ENCODE assay signal across 8 cellular contexts in the genomic region with DNA sequence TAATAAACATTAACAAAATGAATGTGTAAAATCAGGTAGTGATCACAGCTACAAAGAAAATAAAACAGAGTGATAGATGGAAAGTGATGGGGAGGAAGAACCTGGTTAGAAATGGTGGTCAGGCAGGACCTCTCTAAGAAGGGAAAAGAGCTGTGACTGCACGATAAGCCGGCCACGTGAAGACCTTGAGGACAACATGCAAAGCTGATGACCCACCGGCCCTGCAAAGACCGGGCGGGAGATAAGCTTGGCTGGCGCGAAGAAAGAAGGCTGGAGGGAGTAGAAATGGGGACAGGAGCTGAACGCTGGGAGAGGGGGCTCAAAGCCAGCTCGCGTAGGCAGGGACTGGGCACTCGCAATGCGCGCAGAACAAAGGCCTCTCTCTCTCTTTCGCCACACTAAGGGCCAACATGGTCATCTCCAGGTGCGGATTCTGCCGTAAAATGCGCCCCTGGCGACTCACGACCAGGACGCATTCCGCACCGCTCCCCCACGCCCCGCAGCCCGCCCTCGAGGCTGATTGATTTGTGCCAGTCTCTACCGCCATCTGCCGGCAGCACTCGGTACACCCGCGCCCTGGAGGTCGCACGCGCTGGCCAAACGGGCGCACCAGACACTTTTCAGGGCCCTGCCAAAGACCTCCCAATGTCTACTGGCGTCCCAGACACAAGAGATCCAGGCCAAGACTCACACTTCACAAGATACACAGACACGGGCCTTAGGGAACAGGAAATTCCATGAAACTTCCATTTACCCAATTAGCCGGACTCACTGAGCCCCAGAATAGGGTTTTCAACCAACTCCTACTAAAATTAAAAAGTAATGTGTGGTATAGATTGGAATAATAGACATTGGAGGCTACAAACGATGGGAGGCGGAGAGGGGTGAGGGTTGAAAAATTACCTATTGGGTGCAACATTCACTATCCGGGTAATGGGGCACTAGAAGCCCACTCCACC. TPM values are rescaled to one million over a fixed set of nuclear protein-coding genes. Genes with fewer than 3 reads are reported as not detected.
A peak's percentile ranks its signal among the peaks of the same experiment; 100 is the strongest.
DNase-seq lines count a peak whose midpoint lies in the region; ATAC-seq and TF ChIP-seq lines count a peak whose summit lies in the region.

No MANE protein-coding gene starts in this region.

- peak overlapping the region; percentile 73 for H3K4me2 ChIP-seq in Karpas-422 (ENCODE audit: low read depth, low read length, poor library complexity, severe bottlenecking)
- no peak overlapping the region for H3K4me2 ChIP-seq in neural cell (ENCODE audit: low read length)

- H3K4me3 Mint-ChIP-seq in stimulated activated naive CD8-positive, alpha-beta T cell treated with anti-CD3 and anti-CD28 coated beads, Interleukin-15, Interleukin-2, amounts not matched to agents 100 ng/mL and 50 ng/mL, for 24 hours, result peak overlapping the region; percentile 77

- H3K4me1 Mint-ChIP-seq in stimulated activated naive CD8-positive, alpha-beta T cell treated with anti-CD3 and anti-CD28 coated beads, Interleukin-15, Interleukin-2, amounts not matched to agents 100 ng/mL and 50 ng/mL, for 24 hours (ENCODE audit: low read depth), result peaks cover 10% of the 10 kb centered on the region

- peak overlapping the region; percentile 65 for H3K9ac ChIP-seq in Karpas-422 (ENCODE audit: low read length)
- H3K9ac ChIP-seq in neural cell (ENCODE audit: low read length), result peak overlapping the region; percentile 54

- H3K27ac Mint-ChIP-seq in stimulated activated naive CD8-positive, alpha-beta T cell treated with anti-CD3 and anti-CD28 coated beads, Interleukin-15, Interleukin-2, amounts not matched to agents 100 ng/mL and 50 ng/mL, for 24 hours, result peak overlapping the region; percentile 67

- peak; percentile 77 for DNase-seq in DMS79 treated with DMSO at 0.1 percent for 48 hours (lab: John Stamatoyannopoulos, UW)
- peak; percentile 96 for DNase-seq in Karpas-422
- peak; percentile 88 to 94 (median 88) for DNase-seq in Peyer's patch
- DNase-seq in activated T-helper 1 cell treated with anti-CD3 and anti-CD28 coated beads, Interleukin-2, amount 50 U/mL, for 16 hours (ENCODE audit: low read depth in 1 of 2, low spot score in 1 of 2), result peak; percentile 81 to 85
- DNase-seq in fibroblast of the conjunctiva (ENCODE audit: low read depth), result peak; percentile 77

- no peaks in the 10 kb centered on the region for H3K9me3 Mint-ChIP-seq in stimulated activated naive CD8-positive, alpha-beta T cell treated with anti-CD3 and anti-CD28 coated beads, Interleukin-15, Interleukin-2, amounts not matched to agents 100 ng/mL and 50 ng/mL, for 24 hours

- H3K9me3 ChIP-seq in Karpas-422 (ENCODE audit: low read length) (no peaks in the 10 kb centered on the region), Peyer's patch (no peaks in the 10 kb centered on the region), neural cell (ENCODE audit: low read length) (no peaks in the 10 kb centered on the region)

- H3K36me3 Mint-ChIP-seq in stimulated activated naive CD8-positive, alpha-beta T cell treated with anti-CD3 and anti-CD28 coated beads, Interleukin-15, Interleukin-2, amounts not matched to agents 100 ng/mL and 50 ng/mL, for 24 hours (ENCODE audit: low read depth), result no peaks in the 10 kb centered on the region

- H3K27me3 ChIP-seq in Karpas-422 (ENCODE audit: low read length) (no peaks in the 10 kb centered on the region), Peyer's patch (no peaks in the 10 kb centered on the region), neural cell (ENCODE audit: insufficient read depth, low read depth, low read length) (no peaks in the 10 kb centered on the region)

- H3K36me3 ChIP-seq in Karpas-422 (ENCODE audit: insufficient read depth, low read length) (no peaks in the 10 kb centered on the region), Peyer's patch (no peaks in the 10 kb centered on the region), neural cell (ENCODE audit: insufficient read depth, low read length) (no peaks in the 10 kb centered on the region)

- H3K4me3 ChIP-seq in Karpas-422 (ENCODE audit: low read length), result peak overlapping the region; percentile 58
- H3K4me3 ChIP-seq in Peyer's patch, result peak overlapping the region; percentile 36 to 54 (median 49)
- peak overlapping the region; percentile 62 for H3K4me3 ChIP-seq in neural cell (ENCODE audit: low read length)

- no peak overlapping the region for H3K27ac ChIP-seq in Karpas-422 (ENCODE audit: low read length)
- H3K27ac ChIP-seq in Peyer's patch, result no peak overlapping the region
- H3K27ac ChIP-seq in neural cell (ENCODE audit: low read length), result no peak overlapping the region

- TF ChIP-seq CTCF in Peyer's patch (IDR thresholded peaks at IDR 0.05) (peak; percentile 84 to 96 (median 88)), neural cell (IDR thresholded peaks at IDR 0.05; ENCODE audit: poor library complexity, severe bottlenecking) (peak; percentile 96)

- H3F3A ChIP-seq in neural cell (ENCODE audit: insufficient read depth, low read length, poor library complexity, severe bottlenecking), result no peaks in the 10 kb centered on the region

- H3K79me2 ChIP-seq in Karpas-422 (ENCODE audit: low read length) (no peaks in the 10 kb centered on the region), neural cell (replicated peaks; ENCODE audit: insufficient read depth, low read length) (no peaks in the 10 kb centered on the region)

- H3K27me3 Mint-ChIP-seq in stimulated activated naive CD8-positive, alpha-beta T cell treated with anti-CD3 and anti-CD28 coated beads, Interleukin-15, Interleukin-2, amounts not matched to agents 100 ng/mL and 50 ng/mL, for 24 hours, result no peaks in the 10 kb centered on the region

- no peaks in the 10 kb centered on the region for H4K20me1 ChIP-seq in Karpas-422 (ENCODE audit: insufficient read depth, low read depth, low read length)
- H4K20me1 ChIP-seq in neural cell (ENCODE audit: insufficient read depth), result no peaks in the 10 kb centered on the region

- H3K9me2 ChIP-seq in Karpas-422 (replicated peaks; ENCODE audit: insufficient read depth, low read length) (no peaks in the 10 kb centered on the region), neural cell (ENCODE audit: insufficient read depth, low read length) (no peaks in the 10 kb centered on the region)

- peak; percentile 92 for TF ChIP-seq RAD21 in neural cell (conservative IDR thresholded peaks at IDR 0.05)

- no peak for TF ChIP-seq POLR2A in Peyer's patch (IDR thresholded peaks at IDR 0.05)

- peak; percentile 56 for TF ChIP-seq EP300 in neural cell (conservative IDR thresholded peaks at IDR 0.05; ENCODE audit: poor library complexity, severe bottlenecking)

- peak; percentile 77 for ATAC-seq in GM21737 (IDR thresholded peaks at IDR 0.05; ENCODE audit: unreplicated experiment)

- peaks cover 9% of the 10 kb centered on the region for H3K4me1 ChIP-seq in Karpas-422 (ENCODE audit: low read length)
- no peaks in the 10 kb centered on the region for H3K4me1 ChIP-seq in Peyer's patch

- H2AFZ ChIP-seq in Karpas-422 (ENCODE audit: low read length), result peak overlapping the region; percentile 99
- H2AFZ ChIP-seq in neural cell (ENCODE audit: low read depth, low read length), result peak overlapping the region; percentile 77

TF ChIP-seq in neural cell, 6 proteins besides CTCF, POLR2A, EP300 and RAD21 (continues in another document):
- no peak for TF ChIP-seq TAF1 (IDR thresholded peaks at IDR 0.05; ENCODE audit: low read depth)
- TF ChIP-seq EZH2 (IDR thresholded peaks at IDR 0.05; ENCODE audit: borderline replicate concordance, insufficient read depth, low read length, poor library complexity, severe bottlenecking), result no peak
- TF ChIP-seq POLR2AphosphoS5 (IDR thresholded peaks at IDR 0.05), result peak; percentile 59
- peak; percentile 92 for TF ChIP-seq SMC3 (conservative IDR thresholded peaks at IDR 0.05; ENCODE audit: poor library complexity)

RNA-seq across cellular contexts. Expression of gene DEFB132, which starts 9.4 kb away (rescaled TPM):
- total RNA-seq in Karpas-422 (2014; rRNA removed; shearing (Covaris generic); ENCODE audit: low replicate concordance), result 0.22 TPM in 1 of 2 replicates, not detected in the other
- total RNA-seq in Peyer's patch, result not detected
- not detected in 2 replicates for polyA plus RNA-seq in neural cell
- not detected in 2 replicates for polyA minus RNA-seq in neural cell

RNA-seq across cellular contexts. Expression of gene C20orf96, which starts 23.7 kb away (rescaled TPM):
- 1.8 and 2.0 TPM in 2 replicates for total RNA-seq in Karpas-422 (2014; rRNA removed; shearing (Covaris generic); ENCODE audit: low replicate concordance)
- total RNA-seq in Peyer's patch, result 10 to 100 TPM in 2 of 4 donors, 1 to 10 TPM in 2; 6.3 to 41.3 (median 10.5) TPM
- 7.8 and 10.9 TPM in 2 replicates for polyA plus RNA-seq in neural cell
- polyA minus RNA-seq in neural cell, result 8.0 and 8.7 TPM in 2 replicates

RNA-seq across cellular contexts. Expression of gene ZCCHC3, which starts 30.5 kb away (rescaled TPM):
- 20.6 and 22.2 TPM in 2 replicates for total RNA-seq in Karpas-422 (2014; rRNA removed; shearing (Covaris generic); ENCODE audit: low replicate concordance)
- total RNA-seq in Peyer's patch, result 10 to 100 TPM in 3 of 4 donors, 1 to 10 TPM in 1; 9.6 to 17.3 (median 13.9) TPM
- 15.5 and 19.5 TPM in 2 replicates for polyA plus RNA-seq in neural cell
- 32.5 and 41.9 TPM in 2 replicates for polyA minus RNA-seq in neural cell

RNA-seq across cellular contexts. Expression of gene DEFB129, which starts 39.8 kb away (rescaled TPM):
- not detected in 2 replicates for total RNA-seq in Karpas-422 (2014; rRNA removed; shearing (Covaris generic); ENCODE audit: low replicate concordance)
- not detected for total RNA-seq in Peyer's patch
- polyA plus RNA-seq in neural cell, result not detected in 2 replicates
- not detected in 2 replicates for polyA minus RNA-seq in neural cell

RNA-seq across cellular contexts. Expression of gene SOX12, which starts 58.5 kb away (rescaled TPM):
- 8.3 and 18.0 TPM in 2 replicates for total RNA-seq in Karpas-422 (2014; rRNA removed; shearing (Covaris generic); ENCODE audit: low replicate concordance)
- total RNA-seq in Peyer's patch, result 1 to 10 TPM; 1.4 to 7.4 (median 2.5) TPM
- 6.8 and 9.6 TPM in 2 replicates for polyA plus RNA-seq in neural cell
- 12.5 and 13.4 TPM in 2 replicates for polyA minus RNA-seq in neural cell
